Comparison of ENCODE assay signal across 8 cellular contexts in the genomic region with DNA sequence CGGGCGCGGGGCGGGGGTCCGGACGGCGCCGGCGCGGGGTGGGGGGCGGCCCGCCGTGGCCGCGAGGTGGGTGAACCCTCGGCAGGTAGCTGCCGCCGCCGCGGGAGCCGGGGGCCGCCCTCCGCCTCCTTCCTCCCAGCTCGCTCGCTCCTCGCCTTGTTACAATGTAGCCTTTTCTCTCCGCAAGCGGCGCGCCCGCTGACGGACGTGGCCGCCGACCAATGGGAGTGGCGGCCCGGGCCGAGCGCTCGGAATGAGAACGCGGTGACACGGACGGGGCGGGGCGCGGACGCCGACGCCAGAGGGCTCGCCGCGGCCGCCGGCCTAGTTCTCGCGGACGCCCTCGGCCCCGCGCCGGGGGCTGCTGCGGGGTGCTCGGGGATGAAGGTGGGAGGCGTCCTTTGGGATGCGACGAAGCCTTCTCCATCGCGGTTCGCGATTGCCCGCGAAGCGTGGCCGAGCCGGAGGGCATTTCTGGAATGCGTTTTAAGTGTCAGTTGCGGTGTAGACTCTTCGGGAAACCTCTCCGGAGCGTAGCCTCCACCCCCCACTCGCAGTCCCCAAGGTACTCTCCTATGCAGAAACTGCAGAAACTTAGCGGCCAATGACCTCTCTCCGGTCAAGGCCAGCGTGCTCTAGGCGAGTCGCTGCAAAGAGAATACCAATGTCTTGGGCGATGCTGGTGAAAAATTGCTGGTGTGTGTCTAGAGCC. TPM values are rescaled to one million over a fixed set of nuclear protein-coding genes. Genes with fewer than 3 reads are reported as not detected.
DNase-seq lines count a peak whose midpoint lies in the region; ATAC-seq and TF ChIP-seq lines count a peak whose summit lies in the region.

No MANE protein-coding gene starts in this region.

- peak overlapping the region; percentile 93 for H3K4me2 ChIP-seq in SK-N-SH

- H3K9me2 ChIP-seq in SK-N-SH, result no peaks in the 10 kb centered on the region

- peak overlapping the region in 1 of 2 donors; percentile 79 for H3K27ac Mint-ChIP-seq in activated naive CD4-positive, alpha-beta T cell treated with anti-CD3 and anti-CD28 coated beads, Interleukin-2, amount 50 U/mL, for 72 hours

- DNase-seq in GM10266 (ENCODE audit: extremely low spot score) (peak; percentile 99), NCI-H1092 treated with DMSO at 0.1 percent for 48 hours (lab: John Stamatoyannopoulos, UW) (peak; percentile 92), SK-N-SH (peak; percentile 98), glomerular endothelial cell (ENCODE audit: extremely low read depth, low read depth, low spot score) (peak; percentile 22), nucleus accumbens (lab: John Stamatoyannopoulos, UW) (peak; percentile 36 to 97 (median 88)), superior temporal gyrus (ENCODE audit: extremely low spot score) (peak; percentile 93)
- DNase-seq in activated naive CD4-positive, alpha-beta T cell treated with anti-CD3 and anti-CD28 coated beads, Interleukin-2, amount 50 U/mL, for 72 hours (ENCODE audit: low spot score in 2 of 2), result peak; percentile 94

- POLR2A ChIA-PET in SK-N-SH (lab: Yijun Ruan, JAX), result interaction anchor here (0.9 to 1.4 kb wide), 4 partner anchors 11 to 100 kb away, joined by 3 to 10 read pairs (median 4); no protein-coding TSS in a partner anchor

- peak overlapping the region; percentile 80 for H3K9ac ChIP-seq in SK-N-SH

- H2AFZ ChIP-seq in SK-N-SH (ENCODE audit: low read depth), result peak overlapping the region; percentile 91

- TF ChIP-seq CTCF in GM10266 (IDR thresholded peaks at IDR 0.05; ENCODE audit: control insufficient read depth, insufficient read depth, low read depth, missing control alignments) (no peak), SK-N-SH (IDR thresholded peaks at IDR 0.05) (no peak)

- H3K4me3 ChIP-seq in SK-N-SH (ENCODE audit: low read depth in 2 of 2, low read length in 1 of 2), result peak overlapping the region; percentile 74 to 81

- H3K36me3 ChIP-seq in SK-N-SH (replicated peaks in 1 of 2; ENCODE audit: control insufficient read depth in 1 of 2, insufficient read depth in 2 of 2, low read length in 1 of 2), result no peaks in the 10 kb centered on the region

- 0 out of 4 replicates have a peak, but pooled peaks of 1 of the 2 experiments have one; percentile 4 for TF ChIP-seq EP300 in SK-N-SH (IDR thresholded peaks at IDR 0.05; ENCODE audit: borderline replicate concordance in 1 of 2, low read depth in 1 of 2, low read length in 1 of 2)

- H3K27me3 ChIP-seq in SK-N-SH (ENCODE audit: insufficient read depth), result no peaks in the 10 kb centered on the region; the same call in 1 of the 2 replicates

- H3K36me3 Mint-ChIP-seq in activated naive CD4-positive, alpha-beta T cell treated with anti-CD3 and anti-CD28 coated beads, Interleukin-2, amount 50 U/mL, for 72 hours, result no peaks in the 10 kb centered on the region

- WGBS in SK-N-SH (ENCODE audit: low lambda C conversion rate), result 2% methylated on average over 14 of the region's 88 CpGs

- H4K20me1 ChIP-seq in SK-N-SH (ENCODE audit: insufficient read depth), result no peaks in the 10 kb centered on the region

- peak overlapping the region; percentile 68 to 95 for H3K27ac ChIP-seq in SK-N-SH (ENCODE audit: low read depth in 2 of 2, low read length in 1 of 2)

- H3F3A ChIP-seq in SK-N-SH (replicated peaks; ENCODE audit: insufficient read depth), result peaks cover 6% of the 10 kb centered on the region

- H3K9me3 ChIP-seq in SK-N-SH, result no peaks in the 10 kb centered on the region

- CTCF ChIA-PET in SK-N-SH (lab: Yijun Ruan, JAX), result interaction anchor here (0.7 to 1.3 kb wide), 3 partner anchors 36 to 52 kb away, joined by 3 read pairs; no protein-coding TSS in a partner anchor

- H3K9me3 Mint-ChIP-seq in activated naive CD4-positive, alpha-beta T cell treated with anti-CD3 and anti-CD28 coated beads, Interleukin-2, amount 50 U/mL, for 72 hours, result no peaks in the 10 kb centered on the region

- ATAC-seq in HG02623 (IDR thresholded peaks at IDR 0.05; ENCODE audit: unreplicated experiment), result peak; percentile 98
- peak; percentile 99 for ATAC-seq in activated naive CD4-positive, alpha-beta T cell treated with anti-CD3 and anti-CD28 coated beads, Interleukin-2, amount 50 U/mL, for 72 hours

- peaks cover 15 to 28% of the 10 kb centered on the region in 2 experiments; a peak in 2 of 4 replicates for H3K4me1 ChIP-seq in SK-N-SH (ENCODE audit: control insufficient read depth in 1 of 2, insufficient read depth in 2 of 2, low read depth in 1 of 2, low read length in 1 of 2)

- no peak for TF ChIP-seq RAD21 in SK-N-SH (IDR thresholded peaks at IDR 0.05; ENCODE audit: low read length)

- H3K79me2 ChIP-seq in SK-N-SH (ENCODE audit: insufficient read depth), result peaks cover 16% of the 10 kb centered on the region; the same call in 1 of the 2 replicates

TF ChIP-seq in SK-N-SH, 30 proteins besides CTCF, POLR2A, EP300 and RAD21:
- TF ChIP-seq RFX5 (IDR thresholded peaks at IDR 0.05; ENCODE audit: low read length) (0 out of 2 replicates have a peak, but pooled peaks have one; percentile 31), EZH2phosphoT487 (IDR thresholded peaks at IDR 0.05; ENCODE audit: borderline replicate concordance, low read depth) (no peak), SIN3A (IDR thresholded peaks at IDR 0.05; ENCODE audit: borderline replicate concordance, low read depth, low read length) (no peak), CHD2 (IDR thresholded peaks at IDR 0.05; ENCODE audit: low read length, partially characterized antibody) (peak; percentile 77), PBX3 (IDR thresholded peaks at IDR 0.05) (peak; percentile 99), TCF12 (IDR thresholded peaks at IDR 0.05) (no peak), TAF1 (IDR thresholded peaks at IDR 0.05; ENCODE audit: borderline replicate concordance, low read depth, low read length) (peak; percentile 76), SMC3 (IDR thresholded peaks at IDR 0.05; ENCODE audit: low read depth, low read length) (peak; percentile 0; the same call in 1 of the 2 replicates), IRF3 (IDR thresholded peaks at IDR 0.05; ENCODE audit: low read depth, low read length) (peak; percentile 59), MXI1 (IDR thresholded peaks at IDR 0.05; ENCODE audit: low read depth, low read length) (peak; percentile 60; the same call in 1 of the 2 replicates), ELF1 (IDR thresholded peaks at IDR 0.05) (no peak), NFIC (IDR thresholded peaks at IDR 0.05; ENCODE audit: borderline replicate concordance) (no peak), RXRA (IDR thresholded peaks at IDR 0.05; ENCODE audit: borderline replicate concordance, low read depth) (no peak), NRF1 (IDR thresholded peaks at IDR 0.05; ENCODE audit: low read depth, low read length) (0 out of 2 replicates have a peak, but pooled peaks have one; percentile 5), POLR2AphosphoS5 (IDR thresholded peaks at IDR 0.05; ENCODE audit: low read depth, low read length) (peak; percentile 78)

RNA-seq across cellular contexts. Expression of gene PRDM11, which starts 0.7 kb away (rescaled TPM):
- polyA plus RNA-seq in SK-N-SH (2012; rRNA removed), result 3.8 and 4.5 TPM in 2 replicates
- polyA plus RNA-seq in SK-N-SH (2012; cell fraction: cytosol; rRNA removed), result 2.2 and 3.6 TPM in 2 replicates
- 7.5 and 8.0 TPM in 2 replicates for polyA plus RNA-seq in SK-N-SH (2012; cell fraction: nucleus; rRNA removed)
- 1 to 10 TPM in 1 of 2 donors, under 1 TPM in 1; 0.57 to 1.5 TPM for total RNA-seq in activated naive CD4-positive, alpha-beta T cell treated with anti-CD3 and anti-CD28 coated beads, Interleukin-2, amount 50 U/mL, for 72 hours
- 4.8 and 7.6 TPM in 2 replicates for total RNA-seq in glomerular endothelial cell

Comparison
In these comparisons a context has a peak if more than half of its experiments do, and no peak if none do; other contexts are left out.
1. Peak in every context shown above with its lines: DNase-seq, ATAC-seq, H3K4me3 ChIP-seq and H3K27ac ChIP-seq.
2. DNase-seq: peak in every context shown above with its lines; median percentile 99 in GM10266; 98 in SK-N-SH; 94 in activated naive CD4-positive, alpha-beta T cell treated with anti-CD3 and anti-CD28 coated beads, Interleukin-2, amount 50 U/mL, for 72 hours; 93 in superior temporal gyrus; 92 in NCI-H1092 treated with DMSO at 0.1 percent for 48 hours; 88 in nucleus accumbens; 22 in glomerular endothelial cell.